In the genomic region with DNA sequence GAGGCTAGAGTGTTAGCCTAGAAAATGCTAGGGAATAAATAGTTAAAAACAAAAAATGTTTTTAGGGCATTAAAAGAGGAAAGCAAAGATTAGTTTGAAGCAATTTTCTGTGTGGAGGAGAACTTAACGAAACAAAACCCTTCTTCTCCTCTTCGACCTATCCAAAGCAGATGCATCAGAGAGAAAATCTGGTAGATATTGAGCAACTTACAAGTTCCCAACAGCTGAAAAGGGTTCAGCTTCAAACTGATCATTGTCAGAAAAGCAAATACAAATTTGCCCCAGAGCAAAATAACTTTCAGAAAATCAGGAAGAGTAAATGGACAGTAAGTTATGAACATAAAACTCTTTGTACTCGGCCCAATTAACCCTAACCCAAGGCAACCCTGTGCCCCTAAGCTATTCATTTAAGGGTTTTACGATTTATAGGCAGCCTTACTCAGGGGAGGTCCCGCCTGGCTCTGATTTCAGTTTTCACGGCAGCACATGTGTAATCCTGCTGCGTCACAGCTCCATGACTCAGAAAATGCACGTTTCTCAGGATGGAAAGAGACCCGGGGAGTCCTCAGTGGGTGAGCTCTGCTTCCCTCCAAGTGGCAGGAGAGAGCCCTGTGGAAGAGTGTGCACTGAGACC, we compare ENCODE assay signal across 15 cellular contexts.
A peak's percentile ranks its signal among the peaks of the same experiment; 100 is the strongest.
DNase-seq lines count a peak whose midpoint lies in the region; ATAC-seq and TF ChIP-seq lines count a peak whose summit lies in the region.
"Had no signal": no experiment of that assay in that cellular context is flagged by ENCODE, and none has a peak within 500 bp of the region (broad histone marks: within the 10 kb centered on the region; RNA-seq: fewer than 3 reads in every experiment).

No MANE protein-coding gene starts in this region.

- H2BK15ac ChIP-seq in mesenchymal stem cell (ENCODE audit: low read depth, poor library complexity, severe bottlenecking), result no peak overlapping the region

- no peak for ATAC-seq in activated naive CD4-positive, alpha-beta T cell treated with anti-CD3 and anti-CD28 coated beads, Interleukin-2, amount 50 U/mL, for 72 hours
- ATAC-seq: natural killer cell had no signal

- no peak overlapping the region for H2AK5ac ChIP-seq in mesenchymal stem cell (ENCODE audit: low read length, severe bottlenecking)

- DNase-seq in AG09309 (ENCODE audit: low read depth) (peak; percentile 79), M059J (ENCODE audit: low read depth) (peak; percentile 93), cardiac fibroblast (ENCODE audit: low read depth in 2 of 2) (peak; percentile 83 to 84), mesenchymal stem cell (peak; percentile 90), Caco-2 (no peak), NCI-H146 treated with DMSO at 0.1 percent for 48 hours (lab: John Stamatoyannopoulos, UW; ENCODE audit: unreplicated experiment) (no peak), ecto neural progenitor cell (ENCODE audit: low spot score) (no peak)
- no peak for DNase-seq in activated naive CD4-positive, alpha-beta T cell treated with anti-CD3 and anti-CD28 coated beads, Interleukin-2, amount 50 U/mL, for 72 hours (ENCODE audit: low spot score in 2 of 2)
- DNase-seq: central memory CD4-positive, alpha-beta T cell; natural killer cell; NCI-H1694 treated with DMSO at 0.1 percent for 48 hours; SIG-M5; stimulated activated CD4-positive, alpha-beta T cell treated with anti-CD3 and anti-CD28 coated beads, Interleukin-4, amount 100 ng/mL, for 24 hours had no signal

- H3K36me3 Mint-ChIP-seq in Caco-2 (ENCODE audit: insufficient read depth, unreplicated experiment), result no peaks in the 10 kb centered on the region
- no peaks in the 10 kb centered on the region for H3K36me3 Mint-ChIP-seq in activated naive CD4-positive, alpha-beta T cell treated with anti-CD3 and anti-CD28 coated beads, Interleukin-2, amount 50 U/mL, for 72 hours
- H3K36me3 Mint-ChIP-seq: natural killer cell had no signal

- POLR2A ChIA-PET in Caco-2 (lab: Charles Lee), result no interaction called here

- no peak overlapping the region for H3K4me2 ChIP-seq in mesenchymal stem cell (ENCODE audit: low read length, poor library complexity, severe bottlenecking)

- H3K9me3 ChIP-seq in mesenchymal stem cell (ENCODE audit: control insufficient read depth, low read length) (no peaks in the 10 kb centered on the region), Caco-2 (no peaks in the 10 kb centered on the region)
- H3K9me3 ChIP-seq: thoracic aorta had no signal

- H3K4ac ChIP-seq in mesenchymal stem cell (ENCODE audit: low read depth in 1 of 2, low read length in 2 of 2), result no peak overlapping the region

- intact Hi-C loops in Caco-2 (cut with micrococcal nuclease; ENCODE audit: unreplicated experiment), result no loop called here

- H3K79me1 ChIP-seq in mesenchymal stem cell (replicated peaks; ENCODE audit: low read length, poor library complexity, severe bottlenecking), result no peaks in the 10 kb centered on the region

- H3K9ac ChIP-seq in mesenchymal stem cell (ENCODE audit: low read length), result peak overlapping the region; percentile 62

- no peak overlapping the region for H3K4me3 Mint-ChIP-seq in Caco-2 (ENCODE audit: unreplicated experiment)
- H3K4me3 Mint-ChIP-seq: natural killer cell had no signal

- no peak overlapping the region for H3K14ac ChIP-seq in mesenchymal stem cell (ENCODE audit: low read length in 2 of 2)

- no peak overlapping the region for H3K23ac ChIP-seq in mesenchymal stem cell (ENCODE audit: low read length in 2 of 2)

- CTCF ChIA-PET in Caco-2 (lab: Charles Lee), result no interaction called here

- H2AFZ ChIP-seq in mesenchymal stem cell (ENCODE audit: low read depth, low read length), result no peak overlapping the region

- no peak overlapping the region for H3K27ac ChIP-seq in mesenchymal stem cell (ENCODE audit: low read length, poor library complexity, severe bottlenecking)
- H3K27ac ChIP-seq: HL-60, thoracic aorta had no signal

- no TSS peak for BruUV-seq in Caco-2 (replicated peaks; lab: Mats Ljungman, UMichigan)

- H3K36me3 ChIP-seq in mesenchymal stem cell (ENCODE audit: control insufficient read depth in 1 of 2, insufficient read depth in 2 of 2, low read depth in 1 of 2, low read length in 2 of 2) (no peaks in the 10 kb centered on the region), Caco-2 (ENCODE audit: control insufficient read depth, insufficient read depth, low read length) (no peaks in the 10 kb centered on the region)
- H3K36me3 ChIP-seq: thoracic aorta had no signal

- H3K27me3 ChIP-seq in mesenchymal stem cell (ENCODE audit: control insufficient read depth in 1 of 2, insufficient read depth in 1 of 2, low read length in 2 of 2) (no peaks in the 10 kb centered on the region), Caco-2 (replicated peaks; ENCODE audit: control insufficient read depth, insufficient read depth, low read length) (no peaks in the 10 kb centered on the region)

- H3K9me3 Mint-ChIP-seq in Caco-2 (ENCODE audit: unreplicated experiment), result no peaks in the 10 kb centered on the region
- H3K9me3 Mint-ChIP-seq in activated naive CD4-positive, alpha-beta T cell treated with anti-CD3 and anti-CD28 coated beads, Interleukin-2, amount 50 U/mL, for 72 hours, result peaks cover 19 to 21% of the 10 kb centered on the region in 2 donors

- no peak overlapping the region for H2BK12ac ChIP-seq in mesenchymal stem cell (ENCODE audit: low read length in 2 of 2)

- H2BK120ac ChIP-seq in mesenchymal stem cell (ENCODE audit: low read depth, low read length), result no peak overlapping the region

- no peak overlapping the region for H4K8ac ChIP-seq in mesenchymal stem cell (ENCODE audit: low read length)

- H3K4me1 ChIP-seq in mesenchymal stem cell (ENCODE audit: control insufficient read depth, insufficient read depth, low read depth, low read length) (peaks cover 3% of the 10 kb centered on the region), Caco-2 (no peaks in the 10 kb centered on the region)

- H3K27ac Mint-ChIP-seq in Caco-2 (ENCODE audit: unreplicated experiment), result no peak overlapping the region
- no peak overlapping the region for H3K27ac Mint-ChIP-seq in activated naive CD4-positive, alpha-beta T cell treated with anti-CD3 and anti-CD28 coated beads, Interleukin-2, amount 50 U/mL, for 72 hours
- H3K27ac Mint-ChIP-seq: natural killer cell had no signal

- TF ChIP-seq CTCF in AG09309 (IDR thresholded peaks at IDR 0.05; ENCODE audit: control insufficient read depth, insufficient read depth, low read depth, low read length, missing control alignments) (peak; percentile 2), cardiac fibroblast (IDR thresholded peaks at IDR 0.05; ENCODE audit: low read depth, low read length) (no peak), Caco-2 (IDR thresholded peaks at IDR 0.05; ENCODE audit: insufficient read depth in 1 of 2, low read depth in 1 of 2, low read length in 1 of 2, severe bottlenecking in 1 of 2, unreplicated experiment in 1 of 2) (no peak)

- WGBS in mesenchymal stem cell, result 54% methylated on average over 9 of the region's 9 CpGs

- no peaks in the 10 kb centered on the region for H3K4me1 Mint-ChIP-seq in Caco-2 (ENCODE audit: low read depth, unreplicated experiment)
- H3K4me1 Mint-ChIP-seq: natural killer cell had no signal

- no peak overlapping the region for H4K91ac ChIP-seq in mesenchymal stem cell (ENCODE audit: low read length)

- peaks cover 12% of the 10 kb centered on the region for H3K27me3 Mint-ChIP-seq in Caco-2 (ENCODE audit: insufficient read depth, unreplicated experiment)

- H3K18ac ChIP-seq in mesenchymal stem cell (ENCODE audit: low read depth in 1 of 2, low read length in 2 of 2), result no peak overlapping the region

- H3K4me3 ChIP-seq in AG09309 (ENCODE audit: control insufficient read depth, low read depth, low read length) (no peak overlapping the region; the same call in 1 of the 2 replicates), cardiac fibroblast (replicated peaks in 1 of 2; ENCODE audit: low read depth in 2 of 2, low read length in 2 of 2) (no peak overlapping the region), mesenchymal stem cell (ENCODE audit: insufficient read depth in 1 of 2, low read depth in 1 of 2, low read length in 2 of 2) (peak overlapping the region in 1 of 2 experiments; percentile 38), Caco-2 (ENCODE audit: low read depth, low read length) (no peak overlapping the region)
- H3K4me3 ChIP-seq: thoracic aorta had no signal

- no peak overlapping the region for H2BK5ac ChIP-seq in mesenchymal stem cell (ENCODE audit: low read depth, low read length, poor library complexity, severe bottlenecking)

Comparison
In these comparisons a context has a peak if more than half of its experiments do, and no peak if none do; other contexts are left out.
1. DNase-seq: peak in AG09309 (single experiment), M059J (single experiment), cardiac fibroblast (2 of 2) and mesenchymal stem cell (single experiment); none in Caco-2 (0 of 2), activated naive CD4-positive, alpha-beta T cell treated with anti-CD3 and anti-CD28 coated beads, Interleukin-2, amount 50 U/mL, for 72 hours (0 of 2), NCI-H146 treated with DMSO at 0.1 percent for 48 hours (single experiment) and ecto neural progenitor cell (single experiment).